8 cellular contexts compared by ENCODE assay signal in the genomic region with DNA sequence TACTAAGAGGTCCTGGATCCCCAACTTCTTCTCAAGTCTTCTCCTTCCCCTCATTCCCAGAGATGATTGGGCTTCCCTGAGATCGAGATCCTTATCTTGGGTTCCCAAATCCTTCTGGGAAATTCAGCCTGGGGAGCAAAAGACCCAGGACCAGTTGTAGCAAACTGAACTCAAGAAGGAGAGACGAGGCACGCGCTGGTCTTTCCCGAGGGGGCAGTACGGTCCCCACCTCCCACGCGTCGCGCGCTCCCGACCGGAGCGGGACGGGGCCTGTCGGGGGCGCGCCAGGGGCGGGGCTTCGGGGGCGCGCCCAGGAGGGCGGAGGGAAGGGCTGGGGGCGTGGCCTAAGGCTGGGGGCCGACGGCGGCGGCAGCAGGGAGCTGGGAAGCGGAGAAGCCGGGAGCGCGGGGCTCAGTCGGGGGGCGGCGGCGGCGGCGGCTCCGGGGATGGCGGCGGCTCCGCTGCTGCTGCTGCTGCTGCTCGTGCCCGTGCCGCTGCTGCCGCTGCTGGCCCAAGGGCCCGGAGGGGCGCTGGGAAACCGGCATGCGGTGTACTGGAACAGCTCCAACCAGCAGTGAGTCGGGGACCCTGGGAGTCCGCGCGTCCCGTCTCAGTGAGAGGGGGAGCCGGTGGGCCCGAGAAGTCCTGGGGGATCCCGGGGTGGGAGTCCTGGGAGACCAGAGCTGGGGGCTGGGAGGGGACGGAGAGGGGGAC. TPM values are rescaled to one million over a fixed set of nuclear protein-coding genes. Genes with fewer than 3 reads are reported as not detected.
DNase-seq lines count a peak whose midpoint lies in the region; ATAC-seq and TF ChIP-seq lines count a peak whose summit lies in the region.

EFNA3 (plus strand) TSS at position 342 of the 714 bp plus-strand sequence; CDS start at position 447, 105 bp downstream.

- H3K9me3 ChIP-seq in A673 (ENCODE audit: low read depth, low read length, poor library complexity, severe bottlenecking) (no peaks in the 10 kb centered on the region), thoracic aorta (no peaks in the 10 kb centered on the region)

- BruUV-seq in A673 (replicated peaks; lab: Mats Ljungman, UMichigan) = no TSS peak

- in situ Hi-C loops in GM13977 (cut with MboI; ENCODE audit: low pct_unique_long_range_greater_than_20kb, low sequenced_read_pairs, unreplicated experiment) = no loop called here

- ATAC-seq in activated T-cell treated with anti-CD3 and anti-CD28 coated beads, Interleukin-2, amount 50 U/mL, for 72 hours (replicated peaks in 1 of 2) = peak; percentile 46 to 53
- ATAC-seq in thoracic aorta (ENCODE audit: insufficient number of reproducible peaks, low FRiP score, low read depth) (peak; percentile 44), HG03159 (IDR thresholded peaks at IDR 0.05; ENCODE audit: unreplicated experiment) (no peak)

- peak within 1 kb of the TSS; percentile 63 for H3K4me3 ChIP-seq in A673 (ENCODE audit: low read depth, low read length, poor library complexity, severe bottlenecking)
- H3K4me3 ChIP-seq in thoracic aorta = peak within 1 kb of the TSS; percentile 72

- no peaks in the 10 kb centered on the region for H3K36me3 ChIP-seq in A673 (ENCODE audit: insufficient read depth, low read length, poor library complexity, severe bottlenecking)
- H3K36me3 ChIP-seq in thoracic aorta = no peaks in the 10 kb centered on the region

- peak within 1 kb of the TSS; percentile 72 to 79 for H3K4me3 Mint-ChIP-seq in activated T-cell treated with anti-CD3 and anti-CD28 coated beads, Interleukin-2, amount 50 U/mL, for 72 hours
- peak within 1 kb of the TSS; percentile 87 to 98 (median 90) for H3K4me3 Mint-ChIP-seq in nephron

- no peaks in the 10 kb centered on the region for H3K9me3 Mint-ChIP-seq in activated T-cell treated with anti-CD3 and anti-CD28 coated beads, Interleukin-2, amount 50 U/mL, for 72 hours
- H3K9me3 Mint-ChIP-seq in nephron = no peaks in the 10 kb centered on the region

- H3K27me3 Mint-ChIP-seq in activated T-cell treated with anti-CD3 and anti-CD28 coated beads, Interleukin-2, amount 50 U/mL, for 72 hours (ENCODE audit: low read depth) = peaks cover 36% of the 10 kb centered on the region
- H3K27me3 Mint-ChIP-seq in nephron (ENCODE audit: low read depth) = peaks cover 66% of the 10 kb centered on the region

- peaks cover 41% of the 10 kb centered on the region for H3K4me1 ChIP-seq in A673 (ENCODE audit: insufficient read depth, low read length, poor library complexity, severe bottlenecking)
- H3K4me1 ChIP-seq in thoracic aorta (ENCODE audit: control insufficient read depth in 1 of 2, low read depth in 2 of 2) = peaks cover 29 to 43% of the 10 kb centered on the region in 2 donors

- peaks cover 0 to 2% of the 10 kb centered on the region in 2 donors for H3K36me3 Mint-ChIP-seq in activated T-cell treated with anti-CD3 and anti-CD28 coated beads, Interleukin-2, amount 50 U/mL, for 72 hours (ENCODE audit: insufficient read depth in 2 of 2)
- H3K36me3 Mint-ChIP-seq in nephron (ENCODE audit: low read depth) = no peaks in the 10 kb centered on the region

- CTCF ChIA-PET in A673 (lab: Charles Lee) = interaction anchor here (0.6 to 1.1 kb wide), 2 partner anchors 15 to 39 kb away, joined by 3 to 6 read pairs; partner anchors contain the start of gene EFNA4

- H3K27me3 ChIP-seq in A673 (replicated peaks; ENCODE audit: insufficient read depth, low read depth, low read length, poor library complexity) (peaks cover 23% of the 10 kb centered on the region), thoracic aorta (replicated peaks; ENCODE audit: insufficient read depth) (peaks cover 26% of the 10 kb centered on the region)

- intact Hi-C loops in A673 (cut with micrococcal nuclease; ENCODE audit: unreplicated experiment) = no loop called here

- no peak for TF ChIP-seq CTCF in A673 (conservative IDR thresholded peaks at IDR 0.05; ENCODE audit: low read depth, low read length)
- TF ChIP-seq CTCF in GM13977 (IDR thresholded peaks at IDR 0.05; ENCODE audit: extremely low read depth, insufficient read depth, missing control alignments) = no peak
- no peak for TF ChIP-seq CTCF in nephron (IDR thresholded peaks at IDR 0.05; ENCODE audit: unreplicated experiment in 3 of 3)
- no peak for TF ChIP-seq CTCF in thoracic aorta (IDR thresholded peaks at IDR 0.05)

- H3K27ac Mint-ChIP-seq in activated T-cell treated with anti-CD3 and anti-CD28 coated beads, Interleukin-2, amount 50 U/mL, for 72 hours = peak within 1 kb of the TSS; percentile 24
- peak within 1 kb of the TSS in 2 of 3 experiments; percentile 54 to 81 for H3K27ac Mint-ChIP-seq in nephron

- POLR2A ChIA-PET in A673 (lab: Charles Lee; ENCODE audit: low non-redundant PET) = interaction anchor here (0.5 kb wide), 1 partner anchor 11 kb away, joined by 5 read pairs; no protein-coding TSS in a partner anchor

- peak within 1 kb of the TSS; percentile 55 for H3K27ac ChIP-seq in A673 (ENCODE audit: low read depth, low read length, poor library complexity, severe bottlenecking)
- no peak within 1 kb of the TSS for H3K27ac ChIP-seq in thoracic aorta

- DNase-seq in A673 (ENCODE audit: low spot score) (peak; percentile 81), GM13977 (ENCODE audit: low spot score) (peak; percentile 92), NCI-H748 treated with DMSO at 0.1 percent for 48 hours (lab: John Stamatoyannopoulos, UW) (peak; percentile 41), fibroblast of gingiva (ENCODE audit: low read depth) (peak; percentile 29), thoracic aorta (ENCODE audit: low spot score) (no peak)
- peak; percentile 68 to 78 for DNase-seq in activated T-cell treated with anti-CD3 and anti-CD28 coated beads, Interleukin-2, amount 50 U/mL, for 72 hours

- peaks cover 32% of the 10 kb centered on the region for H3K4me1 Mint-ChIP-seq in activated T-cell treated with anti-CD3 and anti-CD28 coated beads, Interleukin-2, amount 50 U/mL, for 72 hours (ENCODE audit: low read depth)
- H3K4me1 Mint-ChIP-seq in nephron = peaks cover 23% of the 10 kb centered on the region

RNA-seq across cellular contexts. Expression of gene EFNA3, which starts in this region (rescaled TPM):
- total RNA-seq in A673 (2021) (5.8 and 8.9 TPM in 2 replicates), thoracic aorta (1 to 10 TPM; 1.5 to 3.2 TPM)
- total RNA-seq in activated T-cell treated with anti-CD3 and anti-CD28 coated beads, Interleukin-2, amount 50 U/mL, for 72 hours = 1 to 10 TPM; 4.1 to 4.7 TPM
